ENCODE assay signal across 9 cellular contexts in the genomic region with DNA sequence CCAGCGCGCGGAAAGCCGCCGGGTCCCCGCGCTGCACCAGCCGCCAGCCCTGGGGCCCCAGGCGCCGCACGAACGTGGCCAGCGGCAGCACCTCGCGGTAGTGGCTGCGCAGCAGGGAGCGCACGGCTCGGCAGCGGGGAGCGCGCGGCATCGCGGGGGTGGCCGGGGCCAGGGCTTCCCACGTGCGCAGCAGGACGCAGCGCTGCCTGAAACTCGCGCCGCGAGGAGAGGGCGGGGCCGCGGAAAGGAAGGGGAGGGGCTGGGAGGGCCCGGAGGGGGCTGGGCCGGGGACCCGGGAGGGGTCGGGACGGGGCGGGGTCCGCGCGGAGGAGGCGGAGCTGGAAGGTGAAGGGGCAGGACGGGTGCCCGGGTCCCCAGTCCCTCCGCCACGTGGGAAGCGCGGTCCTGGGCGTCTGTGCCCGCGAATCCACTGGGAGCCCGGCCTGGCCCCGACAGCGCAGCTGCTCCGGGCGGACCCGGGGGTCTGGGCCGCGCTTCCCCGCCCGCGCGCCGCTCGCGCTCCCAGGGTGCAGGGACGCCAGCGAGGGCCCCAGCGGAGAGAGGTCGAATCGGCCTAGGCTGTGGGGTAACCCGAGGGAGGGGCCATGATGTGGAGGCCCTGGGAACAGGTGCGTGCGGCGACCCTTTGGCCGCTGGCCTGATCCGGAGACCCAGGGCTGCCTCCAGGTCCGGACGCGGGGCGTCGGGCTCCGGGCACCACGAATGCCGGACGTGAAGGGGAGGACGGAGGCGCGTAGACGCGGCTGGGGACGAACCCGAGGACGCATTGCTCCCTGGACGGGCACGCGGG. TPM values are rescaled to one million over a fixed set of nuclear protein-coding genes. Genes with fewer than 3 reads are reported as not detected.
DNase-seq lines count a peak whose midpoint lies in the region; ATAC-seq and TF ChIP-seq lines count a peak whose summit lies in the region.
"Had no signal": no experiment of that assay in that cellular context is flagged by ENCODE, and none has a peak within 500 bp of the region (broad histone marks: within the 10 kb centered on the region; RNA-seq: fewer than 3 reads in every experiment).

Gene TERT, minus strand, starts transcription at position 230 of the 811 bp plus-strand sequence. Its CDS starts 79 bp downstream, at position 151.

- peak; percentile 88 for ATAC-seq in stimulated activated naive CD8-positive, alpha-beta T cell treated with anti-CD3 and anti-CD28 coated beads, Interleukin-15, Interleukin-2, amounts not matched to agents 100 U/mL and 50 U/mL, for 24 hours
- ATAC-seq in HG03457 (IDR thresholded peaks at IDR 0.05; ENCODE audit: unreplicated experiment), result no peak
- no peak for ATAC-seq in GM21619 (IDR thresholded peaks at IDR 0.05; ENCODE audit: unreplicated experiment)

- H3K27me3 ChIP-seq in GM06990 (replicated peaks; ENCODE audit: control insufficient read depth, insufficient read depth, low read length), result no peaks in the 10 kb centered on the region; the same call in 1 of the 2 replicates

- in situ Hi-C loops in KBM-7 (cut with MboI; ENCODE audit: low pct_unique_long_range_greater_than_20kb, low sequenced_read_pairs), result no loop called here

- H3K4me3 ChIP-seq in GM06990 (replicated peaks; ENCODE audit: low read depth, low read length), result no peak within 1 kb of the TSS

- DNase-seq in GM06990 (ENCODE audit: extremely low read depth, insufficient read length), result peak; percentile 87
- DNase-seq in OCI-M2 (lab: John Stamatoyannopoulos, UW; ENCODE audit: unreplicated experiment), result peak; percentile 19
- DNase-seq in activated T-helper 1 cell treated with Interleukin-2 at 50 U/mL for 16 hours (ENCODE audit: low read depth), result peak; percentile 68
- peak; percentile 89 for DNase-seq in mesenteric fat pad (ENCODE audit: low spot score)
- peak; percentile 91 for DNase-seq in stimulated activated naive CD8-positive, alpha-beta T cell treated with anti-CD3 and anti-CD28 coated beads, Interleukin-15, Interleukin-2, amounts not matched to agents 100 U/mL and 50 U/mL, for 24 hours
- no peak for DNase-seq in KBM-7

- no peak for TF ChIP-seq CTCF in GM06990 (IDR thresholded peaks at IDR 0.05; ENCODE audit: insufficient read depth, low read length, poor library complexity, severe bottlenecking)

- no peaks in the 10 kb centered on the region for H3K36me3 ChIP-seq in GM06990 (ENCODE audit: control insufficient read depth, insufficient read depth, low read length)

RNA-seq across cellular contexts. Expression of gene TERT, which starts in this region (rescaled TPM):
- total RNA-seq in mesenteric fat pad, result not detected
- total RNA-seq: kidney epithelial cell had no signal

Comparison
In these comparisons a context has a peak if more than half of its experiments do, and no peak if none do; other contexts are left out.
1. Peak in DNase-seq in mesenteric fat pad; RNA of the gene not detected or under 1 TPM.